In the genomic region with DNA sequence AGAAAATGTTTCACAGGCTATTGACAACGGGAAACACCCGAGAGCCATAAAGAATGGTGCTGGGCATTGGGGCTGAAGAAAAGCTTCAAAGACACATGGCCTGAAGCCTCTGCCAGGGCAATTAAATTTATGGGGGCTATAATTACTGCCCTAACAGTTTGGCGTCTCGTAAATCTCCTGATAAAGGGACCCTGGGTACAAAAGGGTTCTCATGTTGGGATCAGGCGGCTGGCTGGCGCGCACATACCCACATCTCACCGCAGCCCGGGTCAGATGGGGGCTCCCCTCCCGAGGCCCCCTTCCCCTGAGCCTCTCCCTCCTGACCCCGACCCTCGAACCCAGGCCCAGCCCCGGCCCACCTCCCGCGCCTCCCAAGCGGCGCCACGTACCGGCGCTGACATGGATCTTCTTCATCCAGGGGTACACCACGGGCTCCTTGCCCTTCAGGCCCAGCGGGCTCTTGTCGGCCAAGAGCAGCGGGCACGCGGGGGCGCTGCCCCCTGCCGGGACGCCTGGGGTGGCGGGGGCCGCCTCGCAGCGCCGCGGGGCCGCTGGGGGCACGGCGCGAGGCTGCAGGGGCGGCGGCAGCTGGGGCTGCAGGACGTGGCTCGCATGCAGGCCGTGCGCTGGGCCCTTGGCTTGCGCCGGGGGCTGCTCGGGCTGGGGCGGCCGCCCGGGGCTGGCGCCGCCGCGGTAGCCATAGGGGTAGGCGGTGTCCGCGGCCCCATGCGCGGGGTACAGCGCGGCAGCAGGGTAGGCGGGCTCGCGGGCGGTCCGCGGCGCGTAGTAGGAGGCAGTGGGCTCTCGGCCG, we compare ENCODE assay signal across 8 cellular contexts. TPM values are rescaled to one million over a fixed set of nuclear protein-coding genes. Genes with fewer than 3 reads are reported as not detected.
DNase-seq lines count a peak whose midpoint lies in the region; ATAC-seq and TF ChIP-seq lines count a peak whose summit lies in the region.

No MANE protein-coding gene starts in this region.

- H4K8ac ChIP-seq in mesenchymal stem cell (ENCODE audit: low read length) = peak overlapping the region; percentile 81

- H2BK120ac ChIP-seq in mesenchymal stem cell (ENCODE audit: low read depth, low read length) = no peak overlapping the region

- no peaks in the 10 kb centered on the region for H3K9me3 Mint-ChIP-seq in stimulated activated naive CD8-positive, alpha-beta T cell treated with anti-CD3 and anti-CD28 coated beads, Interleukin-15, Interleukin-2, amounts not matched to agents 100 ng/mL and 50 ng/mL, for 24 hours

- TF ChIP-seq POLR2A in body of pancreas (IDR thresholded peaks at IDR 0.05) = no peak

- intact Hi-C loops in body of pancreas (cut with DNase I) = no loop called here

- H3K9ac ChIP-seq in mesenchymal stem cell (ENCODE audit: low read length) = peak overlapping the region; percentile 77

- H3K27me3 ChIP-seq in body of pancreas = peaks cover 0 to 28% of the 10 kb centered on the region in 2 donors
- H3K27me3 ChIP-seq in mesenchymal stem cell (ENCODE audit: control insufficient read depth in 1 of 2, insufficient read depth in 1 of 2, low read length in 2 of 2) = no peaks in the 10 kb centered on the region

- no peak for DNase-seq in stimulated activated naive CD8-positive, alpha-beta T cell treated with anti-CD3 and anti-CD28 coated beads, Interleukin-15, Interleukin-2, amounts not matched to agents 100 U/mL and 50 U/mL, for 24 hours
- DNase-seq in body of pancreas (no peak), mesenchymal stem cell (peak; percentile 7)

- H3K18ac ChIP-seq in mesenchymal stem cell (ENCODE audit: low read depth in 1 of 2, low read length in 2 of 2) = peak overlapping the region in 1 of 2 experiments; percentile 72

- H3K27ac ChIP-seq in body of pancreas (peak overlapping the region in 2 of 4 donors; percentile 48 to 56), mesenchymal stem cell (ENCODE audit: low read length, poor library complexity, severe bottlenecking) (no peak overlapping the region)

- H3K4me3 ChIP-seq in body of pancreas = no peak overlapping the region
- H3K4me3 ChIP-seq in mesenchymal stem cell (ENCODE audit: insufficient read depth in 1 of 2, low read depth in 1 of 2, low read length in 2 of 2) = peak overlapping the region; percentile 73 to 77

- H2BK5ac ChIP-seq in mesenchymal stem cell (ENCODE audit: low read depth, low read length, poor library complexity, severe bottlenecking) = peak overlapping the region; percentile 58

- H3K4me1 Mint-ChIP-seq in stimulated activated naive CD8-positive, alpha-beta T cell treated with anti-CD3 and anti-CD28 coated beads, Interleukin-15, Interleukin-2, amounts not matched to agents 100 ng/mL and 50 ng/mL, for 24 hours (ENCODE audit: low read depth) = peaks cover 20% of the 10 kb centered on the region

- H3K36me3 ChIP-seq in body of pancreas (replicated peaks in 1 of 2; ENCODE audit: insufficient read depth in 1 of 2, low read depth in 2 of 2) = no peaks in the 10 kb centered on the region
- H3K36me3 ChIP-seq in mesenchymal stem cell (ENCODE audit: control insufficient read depth in 1 of 2, insufficient read depth in 2 of 2, low read depth in 1 of 2, low read length in 2 of 2) = peaks cover 0 to 11% of the 10 kb centered on the region in 2 experiments

- H2AFZ ChIP-seq in mesenchymal stem cell (ENCODE audit: low read depth, low read length) = peak overlapping the region; percentile 51

- peaks cover 63% of the 10 kb centered on the region for H3K27me3 Mint-ChIP-seq in stimulated activated naive CD8-positive, alpha-beta T cell treated with anti-CD3 and anti-CD28 coated beads, Interleukin-15, Interleukin-2, amounts not matched to agents 100 ng/mL and 50 ng/mL, for 24 hours

- no peak overlapping the region for H2AK5ac ChIP-seq in mesenchymal stem cell (ENCODE audit: low read length, severe bottlenecking)

- H3K4ac ChIP-seq in mesenchymal stem cell (ENCODE audit: low read depth in 1 of 2, low read length in 2 of 2) = no peak overlapping the region

- WGBS in body of pancreas, 2 donors = 9 to 15% methylated on average over 18 to 44 of the region's 72 CpGs
- 4% methylated on average over 66 of the region's 72 CpGs for WGBS in mesenchymal stem cell

- H3K14ac ChIP-seq in mesenchymal stem cell (ENCODE audit: low read length in 2 of 2) = peak overlapping the region in 1 of 2 experiments; percentile 56

- H3K23ac ChIP-seq in mesenchymal stem cell (ENCODE audit: low read length in 2 of 2) = no peak overlapping the region

- H3K4me2 ChIP-seq in mesenchymal stem cell (ENCODE audit: low read length, poor library complexity, severe bottlenecking) = peak overlapping the region; percentile 55

- ATAC-seq in stimulated activated naive CD8-positive, alpha-beta T cell treated with anti-CD3 and anti-CD28 coated beads, Interleukin-15, Interleukin-2, amounts not matched to agents 100 U/mL and 50 U/mL, for 24 hours = no peak
- peak; percentile 38 for ATAC-seq in body of pancreas
- ATAC-seq in HG02623 (IDR thresholded peaks at IDR 0.05; ENCODE audit: unreplicated experiment) = no peak
- ATAC-seq in HG03442 (IDR thresholded peaks at IDR 0.05; ENCODE audit: unreplicated experiment) = no peak
- ATAC-seq in HG02763 (IDR thresholded peaks at IDR 0.05; ENCODE audit: unreplicated experiment) = no peak
- ATAC-seq in GM21737 (IDR thresholded peaks at IDR 0.05; ENCODE audit: unreplicated experiment) = no peak

- no peaks in the 10 kb centered on the region for H3K36me3 Mint-ChIP-seq in stimulated activated naive CD8-positive, alpha-beta T cell treated with anti-CD3 and anti-CD28 coated beads, Interleukin-15, Interleukin-2, amounts not matched to agents 100 ng/mL and 50 ng/mL, for 24 hours (ENCODE audit: low read depth)

- TF ChIP-seq CTCF in body of pancreas (IDR thresholded peaks at IDR 0.05) = no peak

- H3K9me3 ChIP-seq in body of pancreas = no peaks in the 10 kb centered on the region
- H3K9me3 ChIP-seq in mesenchymal stem cell (ENCODE audit: control insufficient read depth, low read length) = no peaks in the 10 kb centered on the region

- no peaks in the 10 kb centered on the region for H3K79me1 ChIP-seq in mesenchymal stem cell (replicated peaks; ENCODE audit: low read length, poor library complexity, severe bottlenecking)

- H4K91ac ChIP-seq in mesenchymal stem cell (ENCODE audit: low read length) = no peak overlapping the region

- no peak overlapping the region for H2BK15ac ChIP-seq in mesenchymal stem cell (ENCODE audit: low read depth, poor library complexity, severe bottlenecking)

- H3K27ac Mint-ChIP-seq in stimulated activated naive CD8-positive, alpha-beta T cell treated with anti-CD3 and anti-CD28 coated beads, Interleukin-15, Interleukin-2, amounts not matched to agents 100 ng/mL and 50 ng/mL, for 24 hours = no peak overlapping the region

- H3K4me1 ChIP-seq in body of pancreas (peaks cover 10% of the 10 kb centered on the region), mesenchymal stem cell (ENCODE audit: control insufficient read depth, insufficient read depth, low read depth, low read length) (peaks cover 14% of the 10 kb centered on the region)

- H2BK12ac ChIP-seq in mesenchymal stem cell (ENCODE audit: low read length in 2 of 2) = peak overlapping the region in 1 of 2 experiments; percentile 7

- H3K4me3 Mint-ChIP-seq in stimulated activated naive CD8-positive, alpha-beta T cell treated with anti-CD3 and anti-CD28 coated beads, Interleukin-15, Interleukin-2, amounts not matched to agents 100 ng/mL and 50 ng/mL, for 24 hours = peak overlapping the region; percentile 18

RNA-seq across cellular contexts. Expression of a gene that starts 0.6 kb away (rescaled TPM):
- 1 to 10 TPM in 1 of 2 donors, under 1 TPM in 1; 0.78 to 1.6 TPM for total RNA-seq in body of pancreas
- polyA plus RNA-seq in mesenchymal stem cell (2013, experiment 1 of 2) = 0.91 TPM
- polyA plus RNA-seq in mesenchymal stem cell (2013, experiment 2 of 2) = 1.1 TPM

RNA-seq across cellular contexts. Expression of a gene that starts 13.5 kb away (rescaled TPM):
- total RNA-seq in body of pancreas = 1 to 10 TPM in 1 of 2 donors, under 1 TPM in 1; 0.99 to 2.6 TPM
- 2.0 TPM for polyA plus RNA-seq in mesenchymal stem cell (2013, experiment 1 of 2)
- polyA plus RNA-seq in mesenchymal stem cell (2013, experiment 2 of 2) = 2.0 TPM

RNA-seq across cellular contexts. Expression of a gene that starts 17.6 kb away (rescaled TPM):
- total RNA-seq in body of pancreas = not detected
- polyA plus RNA-seq in mesenchymal stem cell (2013, experiment 1 of 2) = 0.62 TPM
- polyA plus RNA-seq in mesenchymal stem cell (2013, experiment 2 of 2) = 0.59 TPM

RNA-seq across cellular contexts. Expression of a gene that starts 22.4 kb away (rescaled TPM):
- 1 to 10 TPM in 1 of 2 donors, not detected in 1; 1.6 TPM for total RNA-seq in body of pancreas
- 0.39 TPM for polyA plus RNA-seq in mesenchymal stem cell (2013, experiment 1 of 2)
- 0.51 TPM for polyA plus RNA-seq in mesenchymal stem cell (2013, experiment 2 of 2)

RNA-seq across cellular contexts. Expression of a gene that starts 26.5 kb away (rescaled TPM):
- total RNA-seq in body of pancreas = under 1 TPM; 0.26 to 0.66 TPM
- polyA plus RNA-seq in mesenchymal stem cell (2013, experiment 1 of 2) = 3.1 TPM
- polyA plus RNA-seq in mesenchymal stem cell (2013, experiment 2 of 2) = 3.2 TPM

Comparison
In these comparisons a context has a peak if more than half of its experiments do, and no peak if none do; other contexts are left out.
1. H3K4me3 ChIP-seq: peak in mesenchymal stem cell (2 of 2); none in body of pancreas (0 of 2).